19 cellular contexts compared by ENCODE assay signal in genomic region chr11:110828086-110828485, GRCh38.
"Had no signal": no experiment of that assay in that cellular context is flagged by ENCODE, and none has a peak within 500 bp of the region (broad histone marks: within the 10 kb centered on the region; RNA-seq: fewer than 3 reads in every experiment).

No MANE protein-coding gene starts in this region.

- DNase-seq: KBM-7, MG63, NCI-H1092, NCI-H1105 treated with DMSO at 0.1 percent for 48 hours, NCI-H1417 treated with DMSO at 0.1 percent for 48 hours, NCI-H146, NCI-H1694 treated with DMSO at 0.1 percent for 48 hours, NCI-H1930, NCI-H2081, NCI-H2107, NCI-H345, NCI-H446 treated with DMSO at 0.1 percent for 48 hours, NCI-H524, NCI-H69, NCI-H774, RPMI8226, SHP77, SK-N-SH, SW 1271 had no signal

- H3K4me3 ChIP-seq: MG63 had no signal
